Comparison of ENCODE assay signal across 10 cellular contexts in genomic region chr2:98547092-98547798, GRCh38.
DNase-seq lines count a peak whose midpoint lies in the region; ATAC-seq and TF ChIP-seq lines count a peak whose summit lies in the region.
"Had no signal": no experiment of that assay in that cellular context is flagged by ENCODE, and none has a peak within 500 bp of the region (broad histone marks: within the 10 kb centered on the region; RNA-seq: fewer than 3 reads in every experiment).

No MANE protein-coding gene starts in this region.

- H3K4me3 Mint-ChIP-seq in T-helper 17 cell (peak overlapping the region; percentile 76), endothelial cell (ENCODE audit: unreplicated experiment) (peak overlapping the region; percentile 45)
- H3K4me3 Mint-ChIP-seq: type B pancreatic cell had no signal

- H3K9me3 ChIP-seq in T-helper 17 cell (ENCODE audit: control insufficient read depth, low read length, poor library complexity, severe bottlenecking) = no peaks in the 10 kb centered on the region

- ATAC-seq in T-helper 17 cell (no peak), GM19328 (IDR thresholded peaks at IDR 0.05; ENCODE audit: unreplicated experiment) (no peak)

- H3K4me1 Mint-ChIP-seq in T-helper 17 cell (peaks cover 49% of the 10 kb centered on the region), endothelial cell (ENCODE audit: unreplicated experiment) (peaks cover 17% of the 10 kb centered on the region)

- TF ChIP-seq CTCF in GM12865 (IDR thresholded peaks at IDR 0.05; ENCODE audit: insufficient read depth, low read depth, low read length, missing control alignments) = no peak
- TF ChIP-seq CTCF in endothelial cell (IDR thresholded peaks at IDR 0.05; ENCODE audit: unreplicated experiment) = no peak

- no peak overlapping the region for H3K4me3 ChIP-seq in GM12865 (ENCODE audit: low read depth, low read length)

- no peaks in the 10 kb centered on the region for H3K9me3 Mint-ChIP-seq in endothelial cell (ENCODE audit: unreplicated experiment)
- H3K9me3 Mint-ChIP-seq: type B pancreatic cell had no signal

- H3K36me3 Mint-ChIP-seq in T-helper 17 cell (ENCODE audit: low read depth) (peaks cover 17% of the 10 kb centered on the region), endothelial cell (ENCODE audit: low read depth, unreplicated experiment) (peaks cover 34% of the 10 kb centered on the region)

- H3K27me3 Mint-ChIP-seq in T-helper 17 cell (no peaks in the 10 kb centered on the region), endothelial cell (ENCODE audit: unreplicated experiment) (peaks cover 1% of the 10 kb centered on the region)
- H3K27me3 Mint-ChIP-seq: type B pancreatic cell had no signal

- H3K27ac Mint-ChIP-seq in T-helper 17 cell = peak overlapping the region; percentile 93
- H3K27ac Mint-ChIP-seq in endothelial cell (ENCODE audit: unreplicated experiment) = peak overlapping the region; percentile 16
- H3K27ac Mint-ChIP-seq: type B pancreatic cell had no signal

- DNase-seq in NCI-H2029 (lab: John Stamatoyannopoulos, UW) (peak; percentile 18), NCI-H2029 treated with DMSO at 0.1 percent for 48 hours (lab: John Stamatoyannopoulos, UW) (no peak), GM12865 (ENCODE audit: low read depth) (peak; percentile 42), T-helper 17 cell (no peak), endothelial cell (ENCODE audit: low spot score) (no peak), NCI-H1417 treated with DMSO at 0.1 percent for 48 hours (lab: John Stamatoyannopoulos, UW) (no peak), HuH-7 (ENCODE audit: low spot score) (no peak)
- DNase-seq: SW 1271 had no signal

Comparison
In these comparisons a context has a peak if more than half of its experiments do, and no peak if none do; other contexts are left out.
1. DNase-seq: peak in NCI-H2029 (single experiment) and GM12865 (single experiment); none in NCI-H2029 treated with DMSO at 0.1 percent for 48 hours (single experiment), T-helper 17 cell (0 of 3), endothelial cell (single experiment), NCI-H1417 treated with DMSO at 0.1 percent for 48 hours (single experiment) and HuH-7 (single experiment).